In the genomic region with DNA sequence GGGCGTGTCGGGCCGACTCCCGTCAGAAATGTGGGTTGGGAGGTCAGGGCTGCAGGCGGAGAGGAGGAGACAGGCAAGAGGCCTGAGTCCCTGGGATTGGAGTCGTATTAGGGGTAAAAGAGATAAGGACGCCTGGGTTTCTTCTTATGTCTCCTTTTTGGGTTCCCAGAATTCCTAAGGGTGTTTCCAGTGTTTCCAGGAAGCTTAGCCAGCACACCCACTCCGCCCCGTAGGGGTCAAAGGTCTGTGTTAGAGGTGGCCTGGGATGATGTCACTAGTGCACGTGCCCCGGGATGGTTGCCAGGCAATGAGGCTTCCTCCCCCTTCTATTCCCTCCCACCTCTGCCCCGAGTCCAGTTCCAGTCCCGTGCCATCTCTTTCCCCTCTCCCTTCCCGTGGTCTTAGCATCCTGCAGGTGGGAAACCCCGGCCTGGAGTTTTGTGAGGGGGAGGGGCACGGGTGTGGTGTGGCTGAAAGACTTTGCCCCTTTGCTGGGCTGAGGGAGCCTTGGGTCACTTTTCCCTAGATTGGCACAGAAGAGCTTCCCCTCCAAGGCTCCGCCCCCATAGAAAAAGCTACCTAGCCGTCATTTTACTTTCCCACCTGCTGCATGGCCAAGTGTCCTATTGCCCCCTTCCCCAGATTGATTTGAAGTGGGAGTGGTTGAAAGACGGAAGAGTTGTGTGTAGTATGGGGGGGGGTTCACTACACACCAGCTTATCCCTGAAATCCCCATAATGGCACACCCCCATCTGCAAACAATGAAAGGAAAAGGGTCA, we compare ENCODE assay signal across 1 cellular context.
TF ChIP-seq lines count a peak whose summit lies in the region.

No MANE protein-coding gene starts in this region.

TF ChIP-seq in K562, 482 proteins besides CTCF, POLR2A, EP300 and RAD21 (continued from another document and continues in another):
- TF ChIP-seq, protein P1, sequence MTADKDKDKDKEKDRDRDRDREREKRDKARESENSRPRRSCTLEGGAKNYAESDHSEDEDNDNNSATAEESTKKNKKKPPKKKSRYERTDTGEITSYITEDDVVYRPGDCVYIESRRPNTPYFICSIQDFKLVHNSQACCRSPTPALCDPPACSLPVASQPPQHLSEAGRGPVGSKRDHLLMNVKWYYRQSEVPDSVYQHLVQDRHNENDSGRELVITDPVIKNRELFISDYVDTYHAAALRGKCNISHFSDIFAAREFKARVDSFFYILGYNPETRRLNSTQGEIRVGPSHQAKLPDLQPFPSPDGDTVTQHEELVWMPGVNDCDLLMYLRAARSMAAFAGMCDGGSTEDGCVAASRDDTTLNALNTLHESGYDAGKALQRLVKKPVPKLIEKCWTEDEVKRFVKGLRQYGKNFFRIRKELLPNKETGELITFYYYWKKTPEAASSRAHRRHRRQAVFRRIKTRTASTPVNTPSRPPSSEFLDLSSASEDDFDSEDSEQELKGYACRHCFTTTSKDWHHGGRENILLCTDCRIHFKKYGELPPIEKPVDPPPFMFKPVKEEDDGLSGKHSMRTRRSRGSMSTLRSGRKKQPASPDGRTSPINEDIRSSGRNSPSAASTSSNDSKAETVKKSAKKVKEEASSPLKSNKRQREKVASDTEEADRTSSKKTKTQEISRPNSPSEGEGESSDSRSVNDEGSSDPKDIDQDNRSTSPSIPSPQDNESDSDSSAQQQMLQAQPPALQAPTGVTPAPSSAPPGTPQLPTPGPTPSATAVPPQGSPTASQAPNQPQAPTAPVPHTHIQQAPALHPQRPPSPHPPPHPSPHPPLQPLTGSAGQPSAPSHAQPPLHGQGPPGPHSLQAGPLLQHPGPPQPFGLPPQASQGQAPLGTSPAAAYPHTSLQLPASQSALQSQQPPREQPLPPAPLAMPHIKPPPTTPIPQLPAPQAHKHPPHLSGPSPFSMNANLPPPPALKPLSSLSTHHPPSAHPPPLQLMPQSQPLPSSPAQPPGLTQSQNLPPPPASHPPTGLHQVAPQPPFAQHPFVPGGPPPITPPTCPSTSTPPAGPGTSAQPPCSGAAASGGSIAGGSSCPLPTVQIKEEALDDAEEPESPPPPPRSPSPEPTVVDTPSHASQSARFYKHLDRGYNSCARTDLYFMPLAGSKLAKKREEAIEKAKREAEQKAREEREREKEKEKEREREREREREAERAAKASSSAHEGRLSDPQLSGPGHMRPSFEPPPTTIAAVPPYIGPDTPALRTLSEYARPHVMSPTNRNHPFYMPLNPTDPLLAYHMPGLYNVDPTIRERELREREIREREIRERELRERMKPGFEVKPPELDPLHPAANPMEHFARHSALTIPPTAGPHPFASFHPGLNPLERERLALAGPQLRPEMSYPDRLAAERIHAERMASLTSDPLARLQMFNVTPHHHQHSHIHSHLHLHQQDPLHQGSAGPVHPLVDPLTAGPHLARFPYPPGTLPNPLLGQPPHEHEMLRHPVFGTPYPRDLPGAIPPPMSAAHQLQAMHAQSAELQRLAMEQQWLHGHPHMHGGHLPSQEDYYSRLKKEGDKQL (CRISPR knock-in tag; IDR thresholded peaks at IDR 0.05; ENCODE audit: borderline replicate concordance) = no peak
- TF ChIP-seq ZNF239 (CRISPR knock-in tag; IDR thresholded peaks at IDR 0.05) (no peak), HDAC3 (IDR thresholded peaks at IDR 0.05; ENCODE audit: borderline replicate concordance, partially characterized antibody) (peak; percentile 92), TCF15 (CRISPR knock-in tag; IDR thresholded peaks at IDR 0.05) (no peak), ESRRB (CRISPR knock-in tag; IDR thresholded peaks at IDR 0.05; ENCODE audit: borderline replicate concordance) (no peak), FOS (IDR thresholded peaks at IDR 0.05; ENCODE audit: extremely low read depth, insufficient read length) (no peak), POU5F1 (IDR thresholded peaks at IDR 0.05; ENCODE audit: borderline replicate concordance, low read depth, low read length, partially characterized antibody) (no peak), POLR2H (tag; IDR thresholded peaks at IDR 0.05; ENCODE audit: low read depth) (no peak), ETV6 (IDR thresholded peaks at IDR 0.05; ENCODE audit: borderline replicate concordance in 1 of 2, low read depth in 2 of 2, low read length in 1 of 2) (peak in 1 of 2 experiments; percentile 23; a peak in 2 of 4 replicates), ETV6 (CRISPR knock-in tag; IDR thresholded peaks at IDR 0.05; ENCODE audit: borderline replicate concordance) (no peak), ZNF668 (CRISPR knock-in tag; IDR thresholded peaks at IDR 0.05) (no peak), CTBP1 (IDR thresholded peaks at IDR 0.05; ENCODE audit: borderline replicate concordance) (peak; percentile 77; the same call in 1 of the 2 replicates), HOXB6 (CRISPR knock-in tag; IDR thresholded peaks at IDR 0.05; ENCODE audit: borderline replicate concordance) (no peak), TGIF2 (CRISPR knock-in tag; IDR thresholded peaks at IDR 0.05) (no peak), MBD2 (IDR thresholded peaks at IDR 0.05; ENCODE audit: borderline replicate concordance, low read depth) (no peak), ETS2 (tag; IDR thresholded peaks at IDR 0.05; ENCODE audit: borderline replicate concordance, poor library complexity, severe bottlenecking) (no peak), E2F3 (CRISPR knock-in tag; IDR thresholded peaks at IDR 0.05) (no peak), ZNF699 (CRISPR knock-in tag; IDR thresholded peaks at IDR 0.05; ENCODE audit: insufficient replicate concordance) (no peak), ZNF445 (CRISPR knock-in tag; IDR thresholded peaks at IDR 0.05; ENCODE audit: low read depth) (no peak), ZNF224 (CRISPR knock-in tag; IDR thresholded peaks at IDR 0.05) (no peak), CBX3 (IDR thresholded peaks at IDR 0.05; ENCODE audit: borderline replicate concordance in 1 of 2, low read length in 2 of 2) (peak in 1 of 2 experiments; percentile 71; a peak in 1 of 3 replicates), MAZ (CRISPR knock-in tag; conservative IDR thresholded peaks at IDR 0.05 in 1 of 2, IDR thresholded peaks at IDR 0.05 in 1 of 2) (peak; percentile 93 to 98), ZNF274 (IDR thresholded peaks at IDR 0.05; ENCODE audit: borderline replicate concordance, low read depth, low read length) (no peak), FOXA3 (CRISPR knock-in tag; conservative IDR thresholded peaks at IDR 0.05 in 1 of 2, IDR thresholded peaks at IDR 0.05 in 1 of 2) (no peak), BMI1 (IDR thresholded peaks at IDR 0.05; ENCODE audit: low read length) (no peak), NCOA1 (IDR thresholded peaks at IDR 0.05; ENCODE audit: low read depth) (peak; percentile 54; the same call in 1 of the 2 replicates), DEAF1 (CRISPR knock-in tag; IDR thresholded peaks at IDR 0.05) (no peak), NFE2L1 (tag; IDR thresholded peaks at IDR 0.05; ENCODE audit: borderline replicate concordance, low read depth) (no peak), ELK3 (CRISPR knock-in tag; IDR thresholded peaks at IDR 0.05) (no peak), NCOA4 (IDR thresholded peaks at IDR 0.05; ENCODE audit: partially characterized antibody) (no peak)
- TF ChIP-seq, protein P2, sequence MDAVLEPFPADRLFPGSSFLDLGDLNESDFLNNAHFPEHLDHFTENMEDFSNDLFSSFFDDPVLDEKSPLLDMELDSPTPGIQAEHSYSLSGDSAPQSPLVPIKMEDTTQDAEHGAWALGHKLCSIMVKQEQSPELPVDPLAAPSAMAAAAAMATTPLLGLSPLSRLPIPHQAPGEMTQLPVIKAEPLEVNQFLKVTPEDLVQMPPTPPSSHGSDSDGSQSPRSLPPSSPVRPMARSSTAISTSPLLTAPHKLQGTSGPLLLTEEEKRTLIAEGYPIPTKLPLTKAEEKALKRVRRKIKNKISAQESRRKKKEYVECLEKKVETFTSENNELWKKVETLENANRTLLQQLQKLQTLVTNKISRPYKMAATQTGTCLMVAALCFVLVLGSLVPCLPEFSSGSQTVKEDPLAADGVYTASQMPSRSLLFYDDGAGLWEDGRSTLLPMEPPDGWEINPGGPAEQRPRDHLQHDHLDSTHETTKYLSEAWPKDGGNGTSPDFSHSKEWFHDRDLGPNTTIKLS (IDR thresholded peaks at IDR 0.05; ENCODE audit: borderline replicate concordance, low read depth) = peak; percentile 42; the same call in 1 of the 2 replicates
- TF ChIP-seq, protein P3, sequence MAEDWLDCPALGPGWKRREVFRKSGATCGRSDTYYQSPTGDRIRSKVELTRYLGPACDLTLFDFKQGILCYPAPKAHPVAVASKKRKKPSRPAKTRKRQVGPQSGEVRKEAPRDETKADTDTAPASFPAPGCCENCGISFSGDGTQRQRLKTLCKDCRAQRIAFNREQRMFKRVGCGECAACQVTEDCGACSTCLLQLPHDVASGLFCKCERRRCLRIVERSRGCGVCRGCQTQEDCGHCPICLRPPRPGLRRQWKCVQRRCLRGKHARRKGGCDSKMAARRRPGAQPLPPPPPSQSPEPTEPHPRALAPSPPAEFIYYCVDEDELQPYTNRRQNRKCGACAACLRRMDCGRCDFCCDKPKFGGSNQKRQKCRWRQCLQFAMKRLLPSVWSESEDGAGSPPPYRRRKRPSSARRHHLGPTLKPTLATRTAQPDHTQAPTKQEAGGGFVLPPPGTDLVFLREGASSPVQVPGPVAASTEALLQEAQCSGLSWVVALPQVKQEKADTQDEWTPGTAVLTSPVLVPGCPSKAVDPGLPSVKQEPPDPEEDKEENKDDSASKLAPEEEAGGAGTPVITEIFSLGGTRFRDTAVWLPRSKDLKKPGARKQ (CRISPR knock-in tag; IDR thresholded peaks at IDR 0.05) = no peak
- TF ChIP-seq, protein P4, sequence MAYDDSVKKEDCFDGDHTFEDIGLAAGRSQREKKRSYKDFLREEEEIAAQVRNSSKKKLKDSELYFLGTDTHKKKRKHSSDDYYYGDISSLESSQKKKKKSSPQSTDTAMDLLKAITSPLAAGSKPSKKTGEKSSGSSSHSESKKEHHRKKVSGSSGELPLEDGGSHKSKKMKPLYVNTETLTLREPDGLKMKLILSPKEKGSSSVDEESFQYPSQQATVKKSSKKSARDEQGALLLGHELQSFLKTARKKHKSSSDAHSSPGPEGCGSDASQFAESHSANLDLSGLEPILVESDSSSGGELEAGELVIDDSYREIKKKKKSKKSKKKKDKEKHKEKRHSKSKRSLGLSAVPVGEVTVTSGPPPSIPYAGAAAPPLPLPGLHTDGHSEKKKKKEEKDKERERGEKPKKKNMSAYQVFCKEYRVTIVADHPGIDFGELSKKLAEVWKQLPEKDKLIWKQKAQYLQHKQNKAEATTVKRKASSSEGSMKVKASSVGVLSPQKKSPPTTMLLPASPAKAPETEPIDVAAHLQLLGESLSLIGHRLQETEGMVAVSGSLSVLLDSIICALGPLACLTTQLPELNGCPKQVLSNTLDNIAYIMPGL (CRISPR knock-in tag; IDR thresholded peaks at IDR 0.05) = peak; percentile 63; the same call in 1 of the 2 replicates
- TF ChIP-seq, protein P5, sequence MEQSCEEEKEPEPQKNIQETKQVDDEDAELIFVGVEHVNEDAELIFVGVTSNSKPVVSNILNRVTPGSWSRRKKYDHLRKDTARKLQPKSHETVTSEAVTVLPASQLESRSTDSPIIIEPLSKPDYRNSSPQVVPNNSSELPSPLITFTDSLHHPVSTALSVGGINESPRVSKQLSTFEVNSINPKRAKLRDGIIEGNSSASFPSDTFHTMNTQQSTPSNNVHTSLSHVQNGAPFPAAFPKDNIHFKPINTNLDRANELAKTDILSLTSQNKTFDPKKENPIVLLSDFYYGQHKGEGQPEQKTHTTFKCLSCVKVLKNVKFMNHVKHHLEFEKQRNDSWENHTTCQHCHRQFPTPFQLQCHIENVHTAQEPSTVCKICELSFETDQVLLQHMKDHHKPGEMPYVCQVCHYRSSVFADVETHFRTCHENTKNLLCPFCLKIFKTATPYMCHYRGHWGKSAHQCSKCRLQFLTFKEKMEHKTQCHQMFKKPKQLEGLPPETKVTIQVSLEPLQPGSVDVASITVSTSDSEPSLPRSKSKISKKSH (CRISPR knock-in tag; IDR thresholded peaks at IDR 0.05) = no peak
- TF ChIP-seq, protein P6, sequence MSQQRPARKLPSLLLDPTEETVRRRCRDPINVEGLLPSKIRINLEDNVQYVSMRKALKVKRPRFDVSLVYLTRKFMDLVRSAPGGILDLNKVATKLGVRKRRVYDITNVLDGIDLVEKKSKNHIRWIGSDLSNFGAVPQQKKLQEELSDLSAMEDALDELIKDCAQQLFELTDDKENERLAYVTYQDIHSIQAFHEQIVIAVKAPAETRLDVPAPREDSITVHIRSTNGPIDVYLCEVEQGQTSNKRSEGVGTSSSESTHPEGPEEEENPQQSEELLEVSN (IDR thresholded peaks at IDR 0.05; ENCODE audit: borderline replicate concordance in 1 of 2, extremely low read depth in 1 of 2, insufficient read depth in 1 of 2, insufficient read length in 1 of 2, low read depth in 1 of 2, low read length in 1 of 2, poor library complexity in 1 of 2, severe bottlenecking in 1 of 2) = peak; percentile 59 to 63
- TF ChIP-seq, protein P7, sequence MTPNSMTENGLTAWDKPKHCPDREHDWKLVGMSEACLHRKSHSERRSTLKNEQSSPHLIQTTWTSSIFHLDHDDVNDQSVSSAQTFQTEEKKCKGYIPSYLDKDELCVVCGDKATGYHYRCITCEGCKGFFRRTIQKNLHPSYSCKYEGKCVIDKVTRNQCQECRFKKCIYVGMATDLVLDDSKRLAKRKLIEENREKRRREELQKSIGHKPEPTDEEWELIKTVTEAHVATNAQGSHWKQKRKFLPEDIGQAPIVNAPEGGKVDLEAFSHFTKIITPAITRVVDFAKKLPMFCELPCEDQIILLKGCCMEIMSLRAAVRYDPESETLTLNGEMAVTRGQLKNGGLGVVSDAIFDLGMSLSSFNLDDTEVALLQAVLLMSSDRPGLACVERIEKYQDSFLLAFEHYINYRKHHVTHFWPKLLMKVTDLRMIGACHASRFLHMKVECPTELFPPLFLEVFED (CRISPR knock-in tag; conservative IDR thresholded peaks at IDR 0.05) = no peak
